1 cellular context compared by ENCODE assay signal in genomic region chr1:246609632-246610031, GRCh38.
A peak's percentile ranks its signal among the peaks of the same experiment; 100 is the strongest.
TF ChIP-seq lines count a peak whose summit lies in the region.

No MANE protein-coding gene starts in this region.

TF ChIP-seq in SK-N-SH treated with all-trans-retinoic acid at 6 μM for 48 hours, 23 proteins besides CTCF, POLR2A, EP300 and RAD21 (continued from another document):
- TF ChIP-seq PATZ1 (CRISPR knock-in tag; IDR thresholded peaks at IDR 0.05; ENCODE audit: borderline replicate concordance) (peak; percentile 63; the same call in 1 of the 2 replicates), ISL1 (CRISPR knock-in tag; IDR thresholded peaks at IDR 0.05) (peak; percentile 91), ZNF70 (CRISPR knock-in tag; IDR thresholded peaks at IDR 0.05) (no peak), PPARA (CRISPR knock-in tag; IDR thresholded peaks at IDR 0.05; ENCODE audit: borderline replicate concordance) (no peak), POU6F1 (CRISPR knock-in tag; IDR thresholded peaks at IDR 0.05; ENCODE audit: borderline replicate concordance, low read depth) (no peak)
TF ChIP-seq in SK-N-SH treated with all-trans-retinoic acid at 6 μM for 48 hours: peak in this region for 3.
